In the genomic region with DNA sequence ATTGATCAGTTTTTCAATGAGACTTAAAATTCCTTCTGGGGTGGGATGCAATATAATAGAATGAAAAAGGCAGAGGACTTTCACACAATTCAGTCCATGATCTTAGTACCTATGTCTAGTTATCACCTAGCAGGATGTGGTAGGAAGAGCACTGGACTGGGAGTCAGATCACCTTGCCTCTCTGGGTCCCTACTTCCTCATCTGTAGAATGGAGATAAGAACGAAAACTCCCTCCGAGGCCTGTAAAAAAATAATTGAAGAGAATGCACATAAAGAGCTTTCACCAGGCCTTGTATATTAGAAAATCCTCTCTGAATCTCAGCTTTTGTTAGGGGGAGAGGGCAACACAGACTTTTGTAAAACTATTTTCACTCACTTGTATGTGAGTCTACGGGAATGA, we compare ENCODE assay signal across 9 cellular contexts. TPM values are rescaled to one million over a fixed set of nuclear protein-coding genes. Genes with fewer than 3 reads are reported as not detected.
A peak's percentile ranks its signal among the peaks of the same experiment; 100 is the strongest.
DNase-seq lines count a peak whose midpoint lies in the region; ATAC-seq and TF ChIP-seq lines count a peak whose summit lies in the region.
"Had no signal": no experiment of that assay in that cellular context is flagged by ENCODE, and none has a peak within 500 bp of the region (broad histone marks: within the 10 kb centered on the region; RNA-seq: fewer than 3 reads in every experiment).

No MANE protein-coding gene starts in this region.

- H3K4me1 ChIP-seq in smooth muscle cell (ENCODE audit: low read depth) = peaks cover 6% of the 10 kb centered on the region

- no peaks in the 10 kb centered on the region for H3K36me3 Mint-ChIP-seq in activated CD8-positive, alpha-beta memory T cell treated with anti-CD3 and anti-CD28 coated beads, Interleukin-2, amount 10 ng/mL, durations not matched to agents 7 days and 5 days

- no peak for DNase-seq in activated CD8-positive, alpha-beta memory T cell treated with anti-CD3 and anti-CD28 coated beads, Interleukin-2, amount 10 ng/mL, durations not matched to agents 7 days and 5 days
- DNase-seq in activated CD8-positive, alpha-beta memory T cell treated with anti-CD3 and anti-CD28 coated beads, Interleukin-2, amount 50 U/mL, for 4 hours = no peak
- no peak for DNase-seq in fibroblast of mammary gland (ENCODE audit: low read depth)
- DNase-seq in smooth muscle cell (lab: John Stamatoyannopoulos, UW; ENCODE audit: unreplicated experiment) = no peak
- DNase-seq in nucleus accumbens (lab: John Stamatoyannopoulos, UW) = no peak
- no peak for DNase-seq in hypothalamus (lab: John Stamatoyannopoulos, UW)
- DNase-seq: NCI-H524 treated with DMSO at 0.1 percent for 48 hours had no signal

- peaks cover 35% of the 10 kb centered on the region for H3K27me3 Mint-ChIP-seq in activated CD8-positive, alpha-beta memory T cell treated with anti-CD3 and anti-CD28 coated beads, Interleukin-2, amount 10 ng/mL, durations not matched to agents 7 days and 5 days

- no peak for TF ChIP-seq CTCF in SU-DHL-6 (IDR thresholded peaks at IDR 0.05; ENCODE audit: insufficient read depth, low read length, poor library complexity, severe bottlenecking)
- TF ChIP-seq CTCF in fibroblast of mammary gland (conservative IDR thresholded peaks at IDR 0.05; ENCODE audit: control insufficient read depth, insufficient read depth, low read depth, low read length) = no peak
- TF ChIP-seq CTCF in smooth muscle cell (IDR thresholded peaks at IDR 0.05; ENCODE audit: borderline replicate concordance, insufficient read depth, poor library complexity, severe bottlenecking) = no peak

- peak overlapping the region; percentile 97 for H2AFZ ChIP-seq in SU-DHL-6 (ENCODE audit: low read depth, low read length, severe bottlenecking)
- no peak overlapping the region for H2AFZ ChIP-seq in smooth muscle cell (ENCODE audit: low read depth)

- H3K9me3 ChIP-seq in SU-DHL-6 (ENCODE audit: insufficient read depth, low read length) (no peaks in the 10 kb centered on the region), smooth muscle cell (replicated peaks; ENCODE audit: low read depth) (no peaks in the 10 kb centered on the region)

- H3K4me3 ChIP-seq in SU-DHL-6 (ENCODE audit: insufficient read depth, low read length, poor library complexity, severe bottlenecking) = no peak overlapping the region
- peak overlapping the region; percentile 25 for H3K4me3 ChIP-seq in fibroblast of mammary gland (ENCODE audit: control insufficient read depth, low read depth, low read length)
- peak overlapping the region; percentile 71 for H3K4me3 ChIP-seq in smooth muscle cell

- H3K4me2 ChIP-seq in SU-DHL-6 (ENCODE audit: low read depth, low read length, poor library complexity, severe bottlenecking) (peak overlapping the region; percentile 66), smooth muscle cell (peak overlapping the region; percentile 93)

- H3K9ac ChIP-seq in SU-DHL-6 (ENCODE audit: low read length) (peak overlapping the region; percentile 65), smooth muscle cell (ENCODE audit: low read depth) (no peak overlapping the region)

- no peaks in the 10 kb centered on the region for H3K27me3 ChIP-seq in SU-DHL-6 (ENCODE audit: low read length)
- no peaks in the 10 kb centered on the region for H3K27me3 ChIP-seq in smooth muscle cell (ENCODE audit: low read depth)

- CTCF ChIA-PET in activated CD8-positive, alpha-beta memory T cell treated with anti-CD3 and anti-CD28 coated beads, Interleukin-2, amount 10 ng/mL, durations not matched to agents 7 days and 5 days (lab: Charles Lee) = interaction anchor here (0.7 kb wide), 1 partner anchor 14 kb away, joined by 3 read pairs; no protein-coding TSS in a partner anchor

- peaks cover 7% of the 10 kb centered on the region; the same call in 1 of the 2 replicates for H3F3A ChIP-seq in SU-DHL-6 (ENCODE audit: insufficient read depth)
- no peaks in the 10 kb centered on the region for H3F3A ChIP-seq in smooth muscle cell (ENCODE audit: low read depth)

- H4K20me1 ChIP-seq in SU-DHL-6 (ENCODE audit: low read depth, low read length) (no peaks in the 10 kb centered on the region), smooth muscle cell (ENCODE audit: low read depth) (no peaks in the 10 kb centered on the region)

- no peaks in the 10 kb centered on the region for H3K9me3 Mint-ChIP-seq in activated CD8-positive, alpha-beta memory T cell treated with anti-CD3 and anti-CD28 coated beads, Interleukin-2, amount 10 ng/mL, durations not matched to agents 7 days and 5 days (ENCODE audit: low read depth)

- 79% methylated on average over 3 of the region's 3 CpGs for WGBS in smooth muscle cell (ENCODE audit: low lambda C conversion rate)

- H3K4me3 Mint-ChIP-seq in activated CD8-positive, alpha-beta memory T cell treated with anti-CD3 and anti-CD28 coated beads, Interleukin-2, amount 10 ng/mL, durations not matched to agents 7 days and 5 days = peak overlapping the region; percentile 30

- H3K4me1 Mint-ChIP-seq in activated CD8-positive, alpha-beta memory T cell treated with anti-CD3 and anti-CD28 coated beads, Interleukin-2, amount 10 ng/mL, durations not matched to agents 7 days and 5 days = peaks cover 5% of the 10 kb centered on the region

- no peaks in the 10 kb centered on the region for H3K36me3 ChIP-seq in SU-DHL-6 (ENCODE audit: low read length)
- H3K36me3 ChIP-seq in smooth muscle cell (ENCODE audit: low read depth) = no peaks in the 10 kb centered on the region

- no peak for ATAC-seq in activated CD8-positive, alpha-beta memory T cell treated with anti-CD3 and anti-CD28 coated beads, Interleukin-2, amount 10 ng/mL, durations not matched to agents 7 days and 5 days
- no peak for ATAC-seq in GM18867 (IDR thresholded peaks at IDR 0.05; ENCODE audit: unreplicated experiment)

- no peak overlapping the region for H3K27ac ChIP-seq in SU-DHL-6 (ENCODE audit: low read depth, low read length)
- no peak overlapping the region for H3K27ac ChIP-seq in smooth muscle cell (ENCODE audit: low read depth)

- H3K27ac Mint-ChIP-seq in activated CD8-positive, alpha-beta memory T cell treated with anti-CD3 and anti-CD28 coated beads, Interleukin-2, amount 10 ng/mL, durations not matched to agents 7 days and 5 days = no peak overlapping the region

- no peaks in the 10 kb centered on the region for H3K9me2 ChIP-seq in SU-DHL-6 (replicated peaks; ENCODE audit: insufficient read depth, low read length)

- H3K79me2 ChIP-seq in SU-DHL-6 (ENCODE audit: insufficient read depth, low read length) (no peaks in the 10 kb centered on the region), smooth muscle cell (ENCODE audit: low read depth) (no peaks in the 10 kb centered on the region)

RNA-seq across cellular contexts. Expression of gene TMEFF1, which starts 0.7 kb away (rescaled TPM):
- total RNA-seq in activated CD8-positive, alpha-beta memory T cell treated with anti-CD3 and anti-CD28 coated beads, Interleukin-2, amount 10 ng/mL, durations not matched to agents 7 days and 5 days = under 1 TPM in 1 of 2 experiments, not detected in 1; 0.49 TPM
- total RNA-seq in smooth muscle cell = 1.7 TPM in 1 of 2 replicates, not detected in the other
- 1.8 and 2.1 TPM in 2 replicates for polyA plus RNA-seq in smooth muscle cell

RNA-seq across cellular contexts. Expression of gene MSANTD3, which starts 45.3 kb away (rescaled TPM):
- 10 to 100 TPM; 20.5 to 20.9 TPM for total RNA-seq in activated CD8-positive, alpha-beta memory T cell treated with anti-CD3 and anti-CD28 coated beads, Interleukin-2, amount 10 ng/mL, durations not matched to agents 7 days and 5 days
- 48.0 and 49.1 TPM in 2 replicates for total RNA-seq in smooth muscle cell
- polyA plus RNA-seq in smooth muscle cell = 40.4 and 52.9 TPM in 2 replicates
